In the genomic region with DNA sequence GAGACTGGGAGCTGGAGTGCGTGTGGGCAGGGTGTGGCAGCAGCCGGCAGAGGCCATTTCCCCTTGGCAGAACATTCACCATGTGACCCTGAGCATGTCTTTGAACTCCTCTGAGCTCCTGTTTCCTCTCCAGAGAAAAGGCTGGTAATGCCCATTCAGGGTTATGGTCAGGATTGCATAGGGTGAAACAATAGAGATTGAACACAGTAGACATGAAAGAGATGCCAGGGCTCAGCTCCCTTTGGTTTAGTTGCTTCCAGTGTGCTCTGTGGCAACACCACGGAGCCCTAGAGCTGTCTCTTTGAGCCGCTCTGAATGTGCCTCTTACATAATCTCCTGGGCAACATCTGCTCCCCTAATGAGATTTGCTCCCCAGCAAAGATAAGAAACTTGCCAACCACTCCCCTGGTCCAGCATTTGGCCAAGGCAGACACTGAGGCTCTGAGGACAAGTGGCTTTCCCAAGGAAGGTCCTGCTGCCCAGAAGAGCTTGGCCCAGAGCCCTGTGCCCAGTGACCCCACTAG, we compare ENCODE assay signal across 9 cellular contexts. TPM values are rescaled to one million over a fixed set of nuclear protein-coding genes. Genes with fewer than 3 reads are reported as not detected.
DNase-seq lines count a peak whose midpoint lies in the region; ATAC-seq and TF ChIP-seq lines count a peak whose summit lies in the region.
"Had no signal": no experiment of that assay in that cellular context is flagged by ENCODE, and none has a peak within 500 bp of the region (broad histone marks: within the 10 kb centered on the region; RNA-seq: fewer than 3 reads in every experiment).

No MANE protein-coding gene starts in this region.

- peak; percentile 18 to 70 (median 50) for ATAC-seq in psoas muscle
- ATAC-seq in GM21576 (IDR thresholded peaks at IDR 0.05; ENCODE audit: unreplicated experiment): no peak
- no peak for ATAC-seq in HG02852 (IDR thresholded peaks at IDR 0.05; ENCODE audit: unreplicated experiment)

- 19 to 30% (median 24%) methylated on average over 4 of the region's 4 CpGs for WGBS in psoas muscle, 3 donors

- no peak overlapping the region for H3K27ac ChIP-seq in Karpas-422 (ENCODE audit: low read length)
- peak overlapping the region; percentile 2 for H3K27ac ChIP-seq in psoas muscle

- TF ChIP-seq CTCF in psoas muscle (IDR thresholded peaks at IDR 0.05): no peak

- intact Hi-C loops in psoas muscle (cut with DNase I): no loop called here

- no peaks in the 10 kb centered on the region for H3K36me3 ChIP-seq in Karpas-422 (ENCODE audit: insufficient read depth, low read length)
- H3K36me3 ChIP-seq in psoas muscle (ENCODE audit: insufficient read depth in 1 of 2, low read depth in 1 of 2): no peaks in the 10 kb centered on the region

- DNase-seq in Karpas-422: peak; percentile 39
- peak; percentile 31 for DNase-seq in ecto neural progenitor cell (ENCODE audit: low spot score)
- no peak for DNase-seq in psoas muscle
- no peak for DNase-seq in NCI-H446 (lab: John Stamatoyannopoulos, UW)
- DNase-seq: DMS53, NCI-H526 treated with DMSO at 0.1 percent for 48 hours had no signal

- H3K9me3 ChIP-seq in Karpas-422 (ENCODE audit: low read length): no peaks in the 10 kb centered on the region
- peaks cover 6% of the 10 kb centered on the region for H3K9me3 ChIP-seq in psoas muscle

- no peaks in the 10 kb centered on the region for H4K20me1 ChIP-seq in Karpas-422 (ENCODE audit: insufficient read depth, low read depth, low read length)

- H3K4me1 ChIP-seq in Karpas-422 (ENCODE audit: low read length): no peaks in the 10 kb centered on the region
- no peaks in the 10 kb centered on the region for H3K4me1 ChIP-seq in psoas muscle

- H3K79me2 ChIP-seq in Karpas-422 (ENCODE audit: low read length): no peaks in the 10 kb centered on the region

- no peak overlapping the region for H3K9ac ChIP-seq in Karpas-422 (ENCODE audit: low read length)

- H3K9me2 ChIP-seq in Karpas-422 (replicated peaks; ENCODE audit: insufficient read depth, low read length): no peaks in the 10 kb centered on the region

- H3K27me3 ChIP-seq in Karpas-422 (ENCODE audit: low read length) (0 out of 2 replicates have a peak, but pooled peaks cover 4% of the 10 kb centered on the region), psoas muscle (ENCODE audit: insufficient read depth in 3 of 3, low read length in 2 of 3) (peaks cover 0 to 4% (median under 1%) of the 10 kb centered on the region in 3 donors)

- no peak overlapping the region for H3K4me2 ChIP-seq in Karpas-422 (ENCODE audit: low read depth, low read length, poor library complexity, severe bottlenecking)

- no peak overlapping the region for H3K4me3 ChIP-seq in Karpas-422 (ENCODE audit: low read length)
- no peak overlapping the region for H3K4me3 ChIP-seq in psoas muscle

- no peak overlapping the region for H2AFZ ChIP-seq in Karpas-422 (ENCODE audit: low read length)

RNA-seq across cellular contexts. Expression of a gene that starts 4.6 kb away (rescaled TPM):
- total RNA-seq in Karpas-422 (2014; rRNA removed; shearing (Covaris generic); ENCODE audit: low replicate concordance): 0.48 and 1.1 TPM in 2 replicates
- total RNA-seq in psoas muscle: 100 to 1,000 TPM in 1 of 4 donors, 10 to 100 TPM in 3; 52.8 to 119 (median 82.2) TPM
- 100 to 1,000 TPM in 2 of 3 donors, 10 to 100 TPM in 1; 93.5 to 229 (median 208) TPM for polyA plus RNA-seq in psoas muscle

RNA-seq across cellular contexts. Expression of a gene that starts 14.3 kb away (rescaled TPM):
- total RNA-seq in Karpas-422 (2014; rRNA removed; shearing (Covaris generic); ENCODE audit: low replicate concordance): 118 and 145 TPM in 2 replicates
- total RNA-seq in psoas muscle: 1 to 10 TPM; 5.3 to 6.9 (median 6.2) TPM
- 10 to 100 TPM in 2 of 3 donors, 1 to 10 TPM in 1; 4.9 to 12.5 (median 12.2) TPM for polyA plus RNA-seq in psoas muscle

RNA-seq across cellular contexts. Expression of a gene that starts 34.0 kb away (rescaled TPM):
- 7.8 and 17.6 TPM in 2 replicates for total RNA-seq in Karpas-422 (2014; rRNA removed; shearing (Covaris generic); ENCODE audit: low replicate concordance)
- total RNA-seq in psoas muscle: 10 to 100 TPM in 1 of 4 donors, 1 to 10 TPM in 3; 6.5 to 14.4 (median 7.8) TPM
- 10 to 100 TPM; 10.4 to 15.0 (median 10.6) TPM for polyA plus RNA-seq in psoas muscle

RNA-seq across cellular contexts. Expression of a gene that starts 34.1 kb away (rescaled TPM):
- total RNA-seq in Karpas-422 (2014; rRNA removed; shearing (Covaris generic); ENCODE audit: low replicate concordance): 217 and 248 TPM in 2 replicates
- total RNA-seq in psoas muscle: 100 to 1,000 TPM; 145 to 190 (median 171) TPM
- 100 to 1,000 TPM in 1 of 3 donors, 10 to 100 TPM in 2; 66.5 to 124 (median 79.7) TPM for polyA plus RNA-seq in psoas muscle

RNA-seq across cellular contexts. Expression of a gene that starts 59.0 kb away (rescaled TPM):
- total RNA-seq in Karpas-422 (2014; rRNA removed; shearing (Covaris generic); ENCODE audit: low replicate concordance): 0.75 and 0.79 TPM in 2 replicates
- total RNA-seq in psoas muscle: under 1 TPM in 3 of 4 donors, not detected in 1; 0.13 to 0.73 (median 0.49) TPM
- under 1 TPM; 0.01 to 0.25 (median 0.09) TPM for polyA plus RNA-seq in psoas muscle
- total RNA-seq: osteocyte had no signal

Comparison
In these comparisons a context has a peak if more than half of its experiments do, and no peak if none do; other contexts are left out.
1. DNase-seq: peak in Karpas-422 (single experiment) and ecto neural progenitor cell (single experiment); none in psoas muscle (0 of 2) and NCI-H446 (0 of 2).
2. ATAC-seq: peak in psoas muscle (4 of 4); none in GM21576 (single experiment) and HG02852 (single experiment).
3. RNA of a gene that starts 4.6 kb away (total RNA-seq): 52.8 to 119 TPM in psoas muscle; 0.48 to 1.1 TPM in Karpas-422; every median in the first group is over 10 times any median in the second.
4. RNA of a gene that starts 14.3 kb away (total RNA-seq): 118 to 145 TPM in Karpas-422; 5.3 to 6.9 TPM in psoas muscle; every median in the first group is over 10 times any median in the second.